1 cellular context compared by ENCODE assay signal in genomic region chr6:14026831-14027539, GRCh38.
TF ChIP-seq lines count a peak whose summit lies in the region.

No MANE protein-coding gene starts in this region.

TF ChIP-seq in K562, 482 proteins besides CTCF, POLR2A, EP300 and RAD21 (continued from another document):
- TF ChIP-seq LARP7 (IDR thresholded peaks at IDR 0.05) = 0 out of 2 replicates have a peak, but pooled peaks have one; percentile 24
